ENCODE assay signal across 31 cellular contexts in genomic region chr1:178243890-178244289, GRCh38.
"Had no signal": no experiment of that assay in that cellular context is flagged by ENCODE, and none has a peak within 500 bp of the region (broad histone marks: within the 10 kb centered on the region; RNA-seq: fewer than 3 reads in every experiment).

No MANE protein-coding gene starts in this region.

- ATAC-seq: naive thymus-derived CD4-positive, alpha-beta T cell; natural killer cell; psoas muscle; right cardiac atrium; sciatic nerve; stimulated activated effector memory CD8-positive, alpha-beta T cell treated with anti-CD3 and anti-CD28 coated beads, Interleukin-12 subunit alpha, Interleukin-12 subunit beta, amount 100 ng/mL, for 72 hours; stimulated activated naive B cell treated with anti-CD40 and anti-IgM and Interleukin-4, amounts not matched to agents 10 μg/mL and 1 μg/mL and 100 μg/mL, for 72 hours had no signal

- H3K27ac Mint-ChIP-seq: naive thymus-derived CD4-positive, alpha-beta T cell; natural killer cell; nephron; neural progenitor cell; progenitor cell of endocrine pancreas; stimulated activated effector memory CD8-positive, alpha-beta T cell treated with anti-CD3 and anti-CD28 coated beads, Interleukin-12 subunit alpha, Interleukin-12 subunit beta, amount 100 ng/mL, for 72 hours; stimulated activated naive B cell treated with anti-CD40 and anti-IgM and Interleukin-4, amounts not matched to agents 10 μg/mL and 1 μg/mL and 100 μg/mL, for 72 hours; stimulated activated naive CD8-positive, alpha-beta T cell treated with anti-CD3 and anti-CD28 coated beads, Interleukin-15, Interleukin-2, amounts not matched to agents 100 ng/mL and 50 ng/mL, for 24 hours had no signal

- H3K27me3 ChIP-seq: neural progenitor cell, ovary, spleen, stomach, thyroid gland, tibial nerve, upper lobe of left lung, vagina had no signal

- H3K4me1 Mint-ChIP-seq: naive thymus-derived CD4-positive, alpha-beta T cell; natural killer cell; nephron; neural progenitor cell; stimulated activated effector memory CD8-positive, alpha-beta T cell treated with anti-CD3 and anti-CD28 coated beads, Interleukin-12 subunit alpha, Interleukin-12 subunit beta, amount 100 ng/mL, for 72 hours; stimulated activated naive B cell treated with anti-CD40 and anti-IgM and Interleukin-4, amounts not matched to agents 10 μg/mL and 1 μg/mL and 100 μg/mL, for 72 hours had no signal

- FAIRE-seq: urothelium cell line had no signal

- H3K4me3 ChIP-seq: neural progenitor cell, ovary, psoas muscle, skin epidermis, smooth muscle cell, spleen, stomach, thoracic aorta, thyroid gland, tibial nerve, upper lobe of left lung, vagina had no signal

- H3K36me3 ChIP-seq: neural progenitor cell, ovary, spleen, stomach, thoracic aorta, thyroid gland, tibial nerve, upper lobe of left lung, vagina had no signal

- H3K4me1 ChIP-seq: neural progenitor cell, parathyroid adenoma, spleen, thyroid gland had no signal

- DNase-seq: naive thymus-derived CD4-positive, alpha-beta T cell; natural killer cell; occipital lobe; ovary; posterior cingulate gyrus; psoas muscle; right cardiac atrium; spleen; stimulated activated CD4-positive, alpha-beta T cell treated with anti-CD3 and anti-CD28 coated beads, Interleukin-12 subunit alpha, Interleukin-12 subunit beta, amount 100 ng/mL, for 4 hours; stimulated activated CD4-positive, alpha-beta T cell treated with anti-CD3 and anti-CD28 coated beads, Interleukin-2, amount 100 ng/mL, for 24 hours; stimulated activated CD4-positive, alpha-beta T cell treated with anti-CD3 and anti-CD28 coated beads, Interleukin-2, amount 100 ng/mL, for 48 hours; stimulated activated CD4-positive, alpha-beta T cell treated with anti-CD3 and anti-CD28 coated beads, Interleukin-4, amount 100 ng/mL, for 24 hours; stimulated activated naive B cell treated with anti-CD40 and anti-IgM and Interleukin-4, amounts not matched to agents 10 μg/mL and 1 μg/mL and 100 μg/mL, for 72 hours; stimulated activated naive CD4-positive, alpha-beta T cell treated with Interleukin-2 at 50 U/mL for 16 hours; stomach; thyroid gland; trophoblast cell; upper lobe of left lung had no signal

- H3K79me2 ChIP-seq: parathyroid adenoma had no signal

- H3K4me2 ChIP-seq: neural progenitor cell, smooth muscle cell had no signal

- H3K9ac ChIP-seq: neural progenitor cell, parathyroid adenoma had no signal

- H3K27me3 Mint-ChIP-seq: progenitor cell of endocrine pancreas had no signal

- H3K4me3 Mint-ChIP-seq: naive thymus-derived CD4-positive, alpha-beta T cell; natural killer cell; nephron; neural progenitor cell; stimulated activated effector memory CD8-positive, alpha-beta T cell treated with anti-CD3 and anti-CD28 coated beads, Interleukin-12 subunit alpha, Interleukin-12 subunit beta, amount 100 ng/mL, for 72 hours; stimulated activated naive B cell treated with anti-CD40 and anti-IgM and Interleukin-4, amounts not matched to agents 10 μg/mL and 1 μg/mL and 100 μg/mL, for 72 hours; stimulated activated naive CD8-positive, alpha-beta T cell treated with anti-CD3 and anti-CD28 coated beads, Interleukin-15, Interleukin-2, amounts not matched to agents 100 ng/mL and 50 ng/mL, for 24 hours had no signal

- H3K36me3 Mint-ChIP-seq: stimulated activated effector memory CD8-positive, alpha-beta T cell treated with anti-CD3 and anti-CD28 coated beads, Interleukin-12 subunit alpha, Interleukin-12 subunit beta, amount 100 ng/mL, for 72 hours had no signal

- H3K27ac ChIP-seq: neural progenitor cell, ovary, parathyroid adenoma, psoas muscle, skin epidermis, spleen, stomach, thoracic aorta, thyroid gland, tibial nerve, upper lobe of left lung, vagina had no signal

- H3K9me3 ChIP-seq: ovary, thyroid gland, vagina had no signal

- H2AFZ ChIP-seq: neural progenitor cell, parathyroid adenoma had no signal
